In the genomic region with DNA sequence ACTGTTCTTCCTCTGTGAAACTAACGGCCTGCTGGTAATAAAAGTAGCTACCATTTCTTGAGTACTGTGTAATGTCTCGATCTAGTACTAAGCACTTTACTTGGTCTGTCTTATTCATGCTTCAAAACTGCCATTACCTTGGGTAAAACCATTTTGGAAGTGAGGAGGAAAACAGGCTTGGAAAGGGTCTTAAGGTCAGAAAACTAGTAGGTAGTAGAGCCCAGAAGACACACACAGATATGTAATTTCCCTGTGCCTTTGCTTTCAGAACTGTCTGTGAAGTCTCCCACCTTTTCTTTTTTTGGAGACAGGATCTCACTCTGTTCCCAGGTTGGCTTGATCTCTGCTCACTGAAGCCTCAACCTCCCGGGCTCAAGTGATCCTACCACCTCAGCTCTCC, we compare ENCODE assay signal across 16 cellular contexts. TPM values are rescaled to one million over a fixed set of nuclear protein-coding genes. Genes with fewer than 3 reads are reported as not detected.
DNase-seq lines count a peak whose midpoint lies in the region; ATAC-seq and TF ChIP-seq lines count a peak whose summit lies in the region.
"Had no signal": no experiment of that assay in that cellular context is flagged by ENCODE, and none has a peak within 500 bp of the region (broad histone marks: within the 10 kb centered on the region; RNA-seq: fewer than 3 reads in every experiment).

No MANE protein-coding gene starts in this region.

- H3F3A ChIP-seq in MM.1S (ENCODE audit: insufficient read depth, low read length), result peaks cover 9% of the 10 kb centered on the region
- H3F3A ChIP-seq in smooth muscle cell (ENCODE audit: low read depth), result peaks cover 43% of the 10 kb centered on the region

- H3K27ac Mint-ChIP-seq in activated T-cell treated with anti-CD3 and anti-CD28 coated beads, Interleukin-2, amount 50 U/mL, for 72 hours, result peak overlapping the region; percentile 38
- H3K27ac Mint-ChIP-seq in activated CD8-positive, alpha-beta T cell treated with anti-CD3 and anti-CD28 coated beads, Interleukin-2, amount 10 ng/mL, durations not matched to agents 7 days and 5 days, result peak overlapping the region; percentile 18

- no peaks in the 10 kb centered on the region for H3K27me3 Mint-ChIP-seq in activated T-cell treated with anti-CD3 and anti-CD28 coated beads, Interleukin-2, amount 50 U/mL, for 72 hours (ENCODE audit: low read depth)
- no peaks in the 10 kb centered on the region for H3K27me3 Mint-ChIP-seq in activated CD8-positive, alpha-beta T cell treated with anti-CD3 and anti-CD28 coated beads, Interleukin-2, amount 10 ng/mL, durations not matched to agents 7 days and 5 days (ENCODE audit: low read depth)
- H3K27me3 Mint-ChIP-seq: CD4-positive, alpha-beta T cell had no signal

- no peak overlapping the region for H3K4me3 Mint-ChIP-seq in activated T-cell treated with anti-CD3 and anti-CD28 coated beads, Interleukin-2, amount 50 U/mL, for 72 hours
- no peak overlapping the region for H3K4me3 Mint-ChIP-seq in activated CD8-positive, alpha-beta T cell treated with anti-CD3 and anti-CD28 coated beads, Interleukin-2, amount 10 ng/mL, durations not matched to agents 7 days and 5 days

- H3K27ac ChIP-seq in MM.1S (ENCODE audit: low read length) (no peak overlapping the region), smooth muscle cell (ENCODE audit: low read depth) (peak overlapping the region; percentile 27)
- H3K27ac ChIP-seq: KMS-11 had no signal

- H3K79me2 ChIP-seq in MM.1S (ENCODE audit: low read length), result peaks cover 16% of the 10 kb centered on the region
- peaks cover 57% of the 10 kb centered on the region for H3K79me2 ChIP-seq in smooth muscle cell (ENCODE audit: low read depth)

- TF ChIP-seq CTCF in MM.1S (IDR thresholded peaks at IDR 0.05; ENCODE audit: low read length) (no peak), smooth muscle cell (IDR thresholded peaks at IDR 0.05; ENCODE audit: borderline replicate concordance, insufficient read depth, poor library complexity, severe bottlenecking) (no peak)

- H3K36me3 Mint-ChIP-seq in activated T-cell treated with anti-CD3 and anti-CD28 coated beads, Interleukin-2, amount 50 U/mL, for 72 hours (ENCODE audit: insufficient read depth in 2 of 2), result peaks cover 7 to 34% of the 10 kb centered on the region in 2 donors
- H3K36me3 Mint-ChIP-seq in activated CD8-positive, alpha-beta T cell treated with anti-CD3 and anti-CD28 coated beads, Interleukin-2, amount 10 ng/mL, durations not matched to agents 7 days and 5 days (ENCODE audit: low read depth), result peaks cover 55% of the 10 kb centered on the region

- H3K9me3 Mint-ChIP-seq in activated T-cell treated with anti-CD3 and anti-CD28 coated beads, Interleukin-2, amount 50 U/mL, for 72 hours, result no peaks in the 10 kb centered on the region
- H3K9me3 Mint-ChIP-seq in activated CD8-positive, alpha-beta T cell treated with anti-CD3 and anti-CD28 coated beads, Interleukin-2, amount 10 ng/mL, durations not matched to agents 7 days and 5 days (ENCODE audit: insufficient read depth), result no peaks in the 10 kb centered on the region
- H3K9me3 Mint-ChIP-seq: CD4-positive, alpha-beta T cell; HFFc6 had no signal

- WGBS in smooth muscle cell (ENCODE audit: low lambda C conversion rate), result 96% methylated on average over 3 of the region's 3 CpGs

- H3K4me1 ChIP-seq in MM.1S (ENCODE audit: low read length) (peaks cover 15% of the 10 kb centered on the region), smooth muscle cell (ENCODE audit: low read depth) (peaks cover 8% of the 10 kb centered on the region)

- no peaks in the 10 kb centered on the region for H3K9me2 ChIP-seq in MM.1S (replicated peaks; ENCODE audit: insufficient read depth, low read length)

- POLR2A ChIA-PET in activated CD8-positive, alpha-beta T cell treated with anti-CD3 and anti-CD28 coated beads, Interleukin-2, amount 10 ng/mL, durations not matched to agents 7 days and 5 days (lab: Charles Lee), result no interaction called here

- no peak overlapping the region for H2AFZ ChIP-seq in MM.1S (ENCODE audit: low read length)
- no peak overlapping the region for H2AFZ ChIP-seq in smooth muscle cell (ENCODE audit: low read depth)

- peaks cover 23% of the 10 kb centered on the region for H3K4me1 Mint-ChIP-seq in activated T-cell treated with anti-CD3 and anti-CD28 coated beads, Interleukin-2, amount 50 U/mL, for 72 hours (ENCODE audit: low read depth)
- peaks cover 26% of the 10 kb centered on the region for H3K4me1 Mint-ChIP-seq in activated CD8-positive, alpha-beta T cell treated with anti-CD3 and anti-CD28 coated beads, Interleukin-2, amount 10 ng/mL, durations not matched to agents 7 days and 5 days (ENCODE audit: low read depth)

- H4K20me1 ChIP-seq in MM.1S (ENCODE audit: insufficient read depth, low read length), result peaks cover 3% of the 10 kb centered on the region; the same call in 1 of the 2 replicates
- peaks cover 45% of the 10 kb centered on the region for H4K20me1 ChIP-seq in smooth muscle cell (ENCODE audit: low read depth)

- H3K9me3 ChIP-seq in MM.1S (replicated peaks; ENCODE audit: insufficient read depth, low read length) (no peaks in the 10 kb centered on the region), smooth muscle cell (replicated peaks; ENCODE audit: low read depth) (no peaks in the 10 kb centered on the region)
- H3K9me3 ChIP-seq: MG63 had no signal

- CTCF ChIA-PET in activated CD8-positive, alpha-beta T cell treated with anti-CD3 and anti-CD28 coated beads, Interleukin-2, amount 10 ng/mL, durations not matched to agents 7 days and 5 days (lab: Charles Lee), result interaction anchor here (0.8 to 2.4 kb wide), 3 partner anchors 8 to 360 kb away, joined by 3 to 6 read pairs (median 4); no protein-coding TSS in a partner anchor

- H3K4me3 ChIP-seq in MM.1S (ENCODE audit: low read length) (no peak overlapping the region), smooth muscle cell (no peak overlapping the region)
- H3K4me3 ChIP-seq: MG63 had no signal

- intact Hi-C loops in posterior vena cava (cut with DNase I), result no loop called here

- no peak for ATAC-seq in activated T-cell treated with anti-CD3 and anti-CD28 coated beads, Interleukin-2, amount 50 U/mL, for 72 hours (replicated peaks in 1 of 2)
- no peak for ATAC-seq in activated CD8-positive, alpha-beta T cell treated with anti-CD3 and anti-CD28 coated beads, Interleukin-2, amount 10 ng/mL, durations not matched to agents 7 days and 5 days

- no peaks in the 10 kb centered on the region for H3K36me3 ChIP-seq in MM.1S (replicated peaks; ENCODE audit: insufficient read depth, low read length)
- H3K36me3 ChIP-seq in smooth muscle cell (ENCODE audit: low read depth), result peaks cover 23% of the 10 kb centered on the region

- H3K9ac ChIP-seq in MM.1S (ENCODE audit: low read length) (no peak overlapping the region), smooth muscle cell (ENCODE audit: low read depth) (no peak overlapping the region)
- H3K9ac ChIP-seq: KMS-11 had no signal

- no peaks in the 10 kb centered on the region for H3K27me3 ChIP-seq in MM.1S (replicated peaks; ENCODE audit: insufficient read depth, low read length)
- no peaks in the 10 kb centered on the region for H3K27me3 ChIP-seq in smooth muscle cell (ENCODE audit: low read depth)
- H3K27me3 ChIP-seq: MG63 had no signal

- H3K4me2 ChIP-seq in MM.1S (ENCODE audit: low read depth, low read length) (no peak overlapping the region), smooth muscle cell (no peak overlapping the region)
- H3K4me2 ChIP-seq: KMS-11 had no signal

- DNase-seq in activated T-cell treated with anti-CD3 and anti-CD28 coated beads, Interleukin-2, amount 50 U/mL, for 72 hours, result no peak
- DNase-seq in activated T-cell treated with anti-CD3 and anti-CD28 coated beads for 4 hours, result no peak
- DNase-seq in MM.1S, result peak; percentile 25
- no peak for DNase-seq in activated CD8-positive, alpha-beta T cell treated with anti-CD3 and anti-CD28 coated beads, Interleukin-2, amount 10 ng/mL, durations not matched to agents 7 days and 5 days
- DNase-seq in smooth muscle cell (lab: John Stamatoyannopoulos, UW; ENCODE audit: unreplicated experiment), result no peak
- DNase-seq in EL, result no peak
- DNase-seq in posterior vena cava (ENCODE audit: low spot score), result no peak
- DNase-seq: Calu3; CD4-positive, alpha-beta T cell; HFFc6; MG63; NCI-H1105 treated with DMSO at 0.1 percent for 48 hours; NCI-H187; NCI-H446; NCI-H748 treated with DMSO at 0.1 percent for 48 hours had no signal

RNA-seq across cellular contexts. Expression of a gene that starts 3.4 kb away (rescaled TPM):
- 10 to 100 TPM; 25.6 to 36.2 TPM for total RNA-seq in activated T-cell treated with anti-CD3 and anti-CD28 coated beads, Interleukin-2, amount 50 U/mL, for 72 hours
- total RNA-seq in activated CD8-positive, alpha-beta T cell treated with anti-CD3 and anti-CD28 coated beads, Interleukin-2, amount 10 ng/mL, durations not matched to agents 7 days and 5 days, result 10 to 100 TPM; 44.7 to 44.8 TPM
- 13.4 and 14.5 TPM in 2 replicates for total RNA-seq in smooth muscle cell
- polyA plus RNA-seq in smooth muscle cell, result 14.7 and 20.1 TPM in 2 replicates
- total RNA-seq in posterior vena cava, result 10 to 100 TPM in 1 of 2 donors, 1 to 10 TPM in 1; 9.8 to 19.8 TPM

RNA-seq across cellular contexts. Expression of a gene that starts 14.2 kb away (rescaled TPM):
- 100 to 1,000 TPM; 177 to 192 TPM for total RNA-seq in activated T-cell treated with anti-CD3 and anti-CD28 coated beads, Interleukin-2, amount 50 U/mL, for 72 hours
- total RNA-seq in activated CD8-positive, alpha-beta T cell treated with anti-CD3 and anti-CD28 coated beads, Interleukin-2, amount 10 ng/mL, durations not matched to agents 7 days and 5 days, result 100 to 1,000 TPM; 151 to 153 TPM
- 394 and 424 TPM in 2 replicates for total RNA-seq in smooth muscle cell
- polyA plus RNA-seq in smooth muscle cell, result 314 and 356 TPM in 2 replicates
- 100 to 1,000 TPM; 213 to 222 TPM for total RNA-seq in posterior vena cava

RNA-seq across cellular contexts. Expression of a gene that starts 35.0 kb away (rescaled TPM):
- total RNA-seq in activated T-cell treated with anti-CD3 and anti-CD28 coated beads, Interleukin-2, amount 50 U/mL, for 72 hours, result 10 to 100 TPM; 58.1 to 76.7 TPM
- total RNA-seq in activated CD8-positive, alpha-beta T cell treated with anti-CD3 and anti-CD28 coated beads, Interleukin-2, amount 10 ng/mL, durations not matched to agents 7 days and 5 days, result 10 to 100 TPM; 70.2 to 73.6 TPM
- total RNA-seq in smooth muscle cell, result 81.4 and 87.4 TPM in 2 replicates
- polyA plus RNA-seq in smooth muscle cell, result 45.4 and 47.0 TPM in 2 replicates
- total RNA-seq in posterior vena cava, result 10 to 100 TPM; 36.7 to 37.4 TPM

RNA-seq across cellular contexts. Expression of a gene that starts 35.1 kb away (rescaled TPM):
- total RNA-seq in activated T-cell treated with anti-CD3 and anti-CD28 coated beads, Interleukin-2, amount 50 U/mL, for 72 hours, result 10 to 100 TPM; 56.0 to 66.7 TPM
- total RNA-seq in activated CD8-positive, alpha-beta T cell treated with anti-CD3 and anti-CD28 coated beads, Interleukin-2, amount 10 ng/mL, durations not matched to agents 7 days and 5 days, result 10 to 100 TPM; 42.9 to 47.0 TPM
- total RNA-seq in smooth muscle cell (39.5 and 43.2 TPM in 2 replicates), posterior vena cava (10 to 100 TPM; 20.9 TPM)
- 10.8 and 11.3 TPM in 2 replicates for polyA plus RNA-seq in smooth muscle cell
